In the genomic region with DNA sequence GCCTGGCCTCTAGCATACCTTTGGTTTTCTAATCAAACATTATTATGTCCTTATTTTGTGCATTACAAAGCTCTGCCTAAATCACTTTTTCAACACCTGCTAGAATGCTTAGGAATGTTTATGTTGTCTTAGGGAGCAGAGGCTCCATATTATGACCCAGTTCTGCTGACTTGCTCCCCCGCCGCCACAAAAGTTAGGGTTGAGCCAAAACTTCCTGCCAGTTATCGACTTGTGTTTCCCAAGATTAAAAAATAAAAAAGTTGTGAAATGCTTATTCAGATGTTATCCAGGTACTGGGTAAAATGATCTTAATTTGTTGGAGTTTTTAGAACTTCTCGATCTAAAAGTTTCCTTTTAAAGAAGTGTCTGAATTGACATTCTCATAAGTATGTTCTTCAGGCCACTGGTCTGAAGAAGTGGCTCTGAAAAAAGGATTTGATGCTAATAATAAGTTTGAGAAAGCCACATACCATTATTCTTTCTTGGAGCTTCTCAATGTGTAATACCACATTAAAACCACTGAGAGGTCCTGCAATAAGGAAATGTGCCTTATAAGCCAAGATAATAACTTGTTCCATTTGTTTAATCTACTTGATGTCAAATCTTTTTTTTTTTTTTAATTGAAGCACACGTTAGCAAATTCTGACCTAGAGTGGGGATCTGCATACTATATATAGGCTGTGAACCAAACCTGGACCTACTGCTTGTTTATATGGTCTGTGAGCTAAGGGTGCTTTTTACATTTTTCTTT, we compare ENCODE assay signal across 11 cellular contexts. TPM values are rescaled to one million over a fixed set of nuclear protein-coding genes. Genes with fewer than 3 reads are reported as not detected.
DNase-seq lines count a peak whose midpoint lies in the region; ATAC-seq, FAIRE-seq and TF ChIP-seq lines count a peak whose summit lies in the region.
"Had no signal": no experiment of that assay in that cellular context is flagged by ENCODE, and none has a peak within 500 bp of the region (broad histone marks: within the 10 kb centered on the region; RNA-seq: fewer than 3 reads in every experiment).

No MANE protein-coding gene starts in this region.

- no peaks in the 10 kb centered on the region for H3K9me3 Mint-ChIP-seq in memory B cell

- intact Hi-C loops in left ventricle myocardium superior (cut with micrococcal nuclease) = no loop called here
- intact Hi-C loops in uterus (cut with DNase I; ENCODE audit: low total_unique reads) = no loop called here
- intact Hi-C loops in A673 (cut with micrococcal nuclease; ENCODE audit: unreplicated experiment) = no loop called here

- H3K27me3 Mint-ChIP-seq in memory B cell = no peaks in the 10 kb centered on the region

- TF ChIP-seq CTCF in cardiac muscle cell (IDR thresholded peaks at IDR 0.05; ENCODE audit: low read depth, low read length) (peak; percentile 7), uterus (IDR thresholded peaks at IDR 0.05) (no peak), A673 (conservative IDR thresholded peaks at IDR 0.05; ENCODE audit: low read depth, low read length) (no peak)

- CTCF ChIA-PET in A673 (lab: Charles Lee) = interaction anchor here (0.7 kb wide), 2 partner anchors 219 to 321 kb away, joined by 3 to 4 read pairs; no protein-coding TSS in a partner anchor

- peaks cover 22% of the 10 kb centered on the region for H3K27me3 ChIP-seq in cardiac muscle cell
- H3K27me3 ChIP-seq in uterus = no peaks in the 10 kb centered on the region
- no peaks in the 10 kb centered on the region for H3K27me3 ChIP-seq in A673 (replicated peaks; ENCODE audit: insufficient read depth, low read depth, low read length, poor library complexity)

- H3K36me3 ChIP-seq in cardiac muscle cell (no peaks in the 10 kb centered on the region), uterus (no peaks in the 10 kb centered on the region), A673 (ENCODE audit: insufficient read depth, low read length, poor library complexity, severe bottlenecking) (peaks cover 3% of the 10 kb centered on the region)

- peaks cover 22% of the 10 kb centered on the region for H3K4me1 Mint-ChIP-seq in memory B cell

- no peaks in the 10 kb centered on the region for H3K9me3 ChIP-seq in cardiac muscle cell (ENCODE audit: low read depth)
- no peaks in the 10 kb centered on the region for H3K9me3 ChIP-seq in uterus
- no peaks in the 10 kb centered on the region for H3K9me3 ChIP-seq in A673 (ENCODE audit: low read depth, low read length, poor library complexity, severe bottlenecking)

- DNase-seq in cardiac muscle cell (ENCODE audit: low read depth in 1 of 2, low spot score in 1 of 2) (no peak), left ventricle myocardium superior (no peak), astrocyte of the hippocampus (ENCODE audit: low read depth, low spot score) (peak; percentile 11), memory B cell (ENCODE audit: low spot score in 2 of 2) (no peak), uterus (no peak), A673 (ENCODE audit: low spot score) (no peak), GM19239 (ENCODE audit: insufficient read length, low spot score) (no peak)
- DNase-seq: NCI-H748 treated with DMSO at 0.1 percent for 48 hours had no signal

- ATAC-seq in left ventricle myocardium superior = no peak
- ATAC-seq in memory B cell (ENCODE audit: low read depth) = no peak
- ATAC-seq in HG03280 (IDR thresholded peaks at IDR 0.05; ENCODE audit: unreplicated experiment) = no peak

- no TSS peak for BruUV-seq in A673 (replicated peaks; lab: Mats Ljungman, UMichigan)

- FAIRE-seq in GM19239 (lab: Jason Lieb, UNC) = no peak
- FAIRE-seq: colon had no signal

- H3K27ac ChIP-seq in cardiac muscle cell (no peak overlapping the region), uterus (peak overlapping the region; percentile 0 to 9), A673 (ENCODE audit: low read depth, low read length, poor library complexity, severe bottlenecking) (no peak overlapping the region)

- peak overlapping the region; percentile 96 for H3K27ac Mint-ChIP-seq in memory B cell

- POLR2A ChIA-PET in A673 (lab: Charles Lee; ENCODE audit: low non-redundant PET) = no interaction called here

- H3K4me1 ChIP-seq in cardiac muscle cell (ENCODE audit: low read depth) = peaks cover 4% of the 10 kb centered on the region
- H3K4me1 ChIP-seq in uterus = peaks cover 0 to 3% of the 10 kb centered on the region in 2 donors
- peaks cover 10% of the 10 kb centered on the region for H3K4me1 ChIP-seq in A673 (ENCODE audit: insufficient read depth, low read length, poor library complexity, severe bottlenecking)

- TF ChIP-seq POLR2A in uterus (IDR thresholded peaks at IDR 0.05) = no peak

- no peak overlapping the region for H3K4me3 ChIP-seq in cardiac muscle cell
- no peak overlapping the region for H3K4me3 ChIP-seq in uterus
- no peak overlapping the region for H3K4me3 ChIP-seq in A673 (ENCODE audit: low read depth, low read length, poor library complexity, severe bottlenecking)
- H3K4me3 ChIP-seq: lung had no signal

- no peak overlapping the region for H3K4me3 Mint-ChIP-seq in memory B cell

- H3K36me3 Mint-ChIP-seq in memory B cell = peaks cover 14% of the 10 kb centered on the region

RNA-seq across cellular contexts. Expression of a gene that starts 2.2 kb away (rescaled TPM):
- 20.5 and 26.9 TPM in 2 replicates for total RNA-seq in cardiac muscle cell
- 30.1 and 30.3 TPM in 2 replicates for polyA plus RNA-seq in cardiac muscle cell
- 21.4 TPM for total RNA-seq in left ventricle myocardium superior
- 10 to 100 TPM; 10.8 to 39.5 (median 28.0) TPM for total RNA-seq in uterus
- 28.2 and 31.8 TPM in 2 replicates for total RNA-seq in A673 (2021)

RNA-seq across cellular contexts. Expression of a gene that starts 21.9 kb away (rescaled TPM):
- total RNA-seq in cardiac muscle cell (1.1 and 10.0 TPM in 2 replicates), left ventricle myocardium superior (not detected), uterus (not detected), A673 (2021) (20.4 and 21.5 TPM in 2 replicates)
- polyA plus RNA-seq in cardiac muscle cell = 7.3 TPM in 1 of 2 replicates, not detected in the other

RNA-seq across cellular contexts. Expression of a gene that starts 39.4 kb away (rescaled TPM):
- total RNA-seq in cardiac muscle cell (19.8 and 25.9 TPM in 2 replicates), left ventricle myocardium superior (15.7 TPM), uterus (1 to 10 TPM in 3 of 4 donors, under 1 TPM in 1; 0.59 to 7.9 (median 3.0) TPM), A673 (2021) (4.6 and 4.8 TPM in 2 replicates)
- polyA plus RNA-seq in cardiac muscle cell = 21.9 and 26.0 TPM in 2 replicates

RNA-seq across cellular contexts. Expression of a gene that starts 49.9 kb away (rescaled TPM):
- total RNA-seq in cardiac muscle cell = 29.4 and 32.8 TPM in 2 replicates
- 23.2 and 31.4 TPM in 2 replicates for polyA plus RNA-seq in cardiac muscle cell
- total RNA-seq in left ventricle myocardium superior = 8.6 TPM
- total RNA-seq in uterus = 10 to 100 TPM in 2 of 4 donors, 1 to 10 TPM in 2; 7.2 to 52.0 (median 22.1) TPM
- total RNA-seq in A673 (2021) = 27.9 and 33.4 TPM in 2 replicates

RNA-seq across cellular contexts. Expression of a gene that starts 54.8 kb away (rescaled TPM):
- total RNA-seq in cardiac muscle cell = 88.8 and 111 TPM in 2 replicates
- polyA plus RNA-seq in cardiac muscle cell = 84.0 and 97.4 TPM in 2 replicates
- 32.9 TPM for total RNA-seq in left ventricle myocardium superior
- 1,000 to 10,000 TPM in 2 of 4 donors, 100 to 1,000 TPM in 1, 10 to 100 TPM in 1; 91.7 to 2,170 (median 948) TPM for total RNA-seq in uterus
- 3.2 and 5.0 TPM in 2 replicates for total RNA-seq in A673 (2021)

Comparison
In these comparisons a context has a peak if more than half of its experiments do, and no peak if none do; other contexts are left out.
1. H3K27ac ChIP-seq: peak in uterus (2 of 2); none in cardiac muscle cell (single experiment) and A673 (single experiment).